Comparison of ENCODE assay signal across 12 cellular contexts in genomic region chr2:74816540-74817331, GRCh38. TPM values are rescaled to one million over a fixed set of nuclear protein-coding genes. Genes with fewer than 3 reads are reported as not detected.
DNase-seq lines count a peak whose midpoint lies in the region; ATAC-seq, FAIRE-seq and TF ChIP-seq lines count a peak whose summit lies in the region.
"Had no signal": no experiment of that assay in that cellular context is flagged by ENCODE, and none has a peak within 500 bp of the region (broad histone marks: within the 10 kb centered on the region; RNA-seq: fewer than 3 reads in every experiment).

No MANE protein-coding gene starts in this region.

- FAIRE-seq in HTR-8/SVneo (lab: Jason Lieb, UNC) = no peak

- no peaks in the 10 kb centered on the region for H3K79me2 ChIP-seq in Loucy (ENCODE audit: insufficient read depth, low read length)

- H3K4me2 ChIP-seq in Loucy (ENCODE audit: low read depth, low read length, poor library complexity, severe bottlenecking) = peak overlapping the region; percentile 68

- H2AFZ ChIP-seq in Loucy (ENCODE audit: low read length) = peak overlapping the region; percentile 71

- H3F3A ChIP-seq in Loucy (ENCODE audit: low read depth) = peaks cover 6% of the 10 kb centered on the region; the same call in 1 of the 2 replicates

- no peaks in the 10 kb centered on the region for H3K36me3 ChIP-seq in Loucy (ENCODE audit: insufficient read depth, low read length)

- no peak overlapping the region for H3K4me3 Mint-ChIP-seq in T-helper 17 cell
- H3K4me3 Mint-ChIP-seq in naive thymus-derived CD8-positive, alpha-beta T cell = peak overlapping the region in 1 of 10 donors; percentile 33
- H3K4me3 Mint-ChIP-seq: T-helper 1 cell treated with Interleukin-12 subunit alpha and Interleukin-12 subunit beta and Interleukin-4 antibody, amounts not matched to agents 30 μg/mL and 1 μg/mL, for 36 hours had no signal

- POLR2A ChIA-PET in naive thymus-derived CD8-positive, alpha-beta T cell (lab: Charles Lee) = interaction anchor here (0.6 kb wide), 1 partner anchor 15 kb away, joined by 3 read pairs; no protein-coding TSS in a partner anchor

- peak overlapping the region; percentile 60 for H3K27ac Mint-ChIP-seq in T-helper 17 cell
- peak overlapping the region in 6 of 10 donors; percentile 7 to 70 (median 46) for H3K27ac Mint-ChIP-seq in naive thymus-derived CD8-positive, alpha-beta T cell
- H3K27ac Mint-ChIP-seq: T-helper 1 cell treated with Interleukin-12 subunit alpha and Interleukin-12 subunit beta and Interleukin-4 antibody, amounts not matched to agents 30 μg/mL and 1 μg/mL, for 36 hours had no signal

- no peaks in the 10 kb centered on the region for H3K27me3 ChIP-seq in Loucy (ENCODE audit: insufficient read depth, low read length, poor library complexity, severe bottlenecking)

- H3K36me3 Mint-ChIP-seq in T-helper 17 cell (ENCODE audit: low read depth) = no peaks in the 10 kb centered on the region
- no peaks in the 10 kb centered on the region for H3K36me3 Mint-ChIP-seq in naive thymus-derived CD8-positive, alpha-beta T cell

- no peaks in the 10 kb centered on the region for H3K9me3 Mint-ChIP-seq in naive thymus-derived CD8-positive, alpha-beta T cell
- H3K9me3 Mint-ChIP-seq: T-helper 1 cell treated with Interleukin-12 subunit alpha and Interleukin-12 subunit beta and Interleukin-4 antibody, amounts not matched to agents 30 μg/mL and 1 μg/mL, for 36 hours had no signal

- H3K9me2 ChIP-seq in Loucy (replicated peaks; ENCODE audit: low read depth, low read length) = no peaks in the 10 kb centered on the region

- H3K4me1 ChIP-seq in Loucy (ENCODE audit: insufficient read depth, low read length, poor library complexity, severe bottlenecking) = peaks cover 29% of the 10 kb centered on the region

- H3K4me3 ChIP-seq in Loucy (ENCODE audit: low read length, poor library complexity, severe bottlenecking) = peak overlapping the region; percentile 38
- H3K4me3 ChIP-seq: lung had no signal

- no peak for TF ChIP-seq CTCF in Loucy (conservative IDR thresholded peaks at IDR 0.05; ENCODE audit: low read length)

- H3K4me1 Mint-ChIP-seq in T-helper 17 cell = peaks cover 9% of the 10 kb centered on the region
- peaks cover 6 to 18% (median 11%) of the 10 kb centered on the region in 4 donors for H3K4me1 Mint-ChIP-seq in naive thymus-derived CD8-positive, alpha-beta T cell

- peak overlapping the region; percentile 51 for H3K9ac ChIP-seq in Loucy (ENCODE audit: low read depth, low read length, poor library complexity, severe bottlenecking)

- DNase-seq in DMS53 (lab: John Stamatoyannopoulos, UW) (peak; percentile 95), T-helper 17 cell (no peak), HTR-8/SVneo (ENCODE audit: insufficient read length, low spot score) (no peak), LoVo (ENCODE audit: low spot score) (no peak), HCEC 1CT (no peak)
- DNase-seq in naive thymus-derived CD8-positive, alpha-beta T cell = no peak
- DNase-seq: activated gamma-delta T cell treated with Interleukin-2 at 50 U/mL for 16 hours; stimulated activated CD4-positive, alpha-beta T cell treated with anti-CD3 and anti-CD28 coated beads, Interleukin-4, amount 100 ng/mL, for 4 hours had no signal

- no peak for ATAC-seq in T-helper 17 cell
- no peak for ATAC-seq in naive thymus-derived CD8-positive, alpha-beta T cell
- ATAC-seq in HG02884 (IDR thresholded peaks at IDR 0.05; ENCODE audit: unreplicated experiment) = no peak

- H3K9me3 ChIP-seq in Loucy (ENCODE audit: insufficient read depth, low read depth, low read length) (no peaks in the 10 kb centered on the region), T-helper 17 cell (ENCODE audit: control insufficient read depth, low read length, poor library complexity, severe bottlenecking) (no peaks in the 10 kb centered on the region)

- H4K20me1 ChIP-seq in Loucy (ENCODE audit: insufficient read depth, low read length, poor library complexity, severe bottlenecking) = no peaks in the 10 kb centered on the region

- H3K27me3 Mint-ChIP-seq in T-helper 17 cell = peaks cover 36% of the 10 kb centered on the region
- peaks cover 0 to 4% (median 2%) of the 10 kb centered on the region in 5 donors for H3K27me3 Mint-ChIP-seq in naive thymus-derived CD8-positive, alpha-beta T cell

RNA-seq across cellular contexts. Expression of gene HK2, which starts 17.2 kb away (rescaled TPM):
- 10 to 100 TPM; 11.3 to 13.3 TPM for total RNA-seq in T-helper 17 cell
- 1 to 10 TPM; 7.2 to 7.3 TPM for total RNA-seq in naive thymus-derived CD8-positive, alpha-beta T cell
- polyA plus RNA-seq in naive thymus-derived CD8-positive, alpha-beta T cell = 1 to 10 TPM; 1.2 to 5.7 (median 1.7) TPM
